In the genomic region with DNA sequence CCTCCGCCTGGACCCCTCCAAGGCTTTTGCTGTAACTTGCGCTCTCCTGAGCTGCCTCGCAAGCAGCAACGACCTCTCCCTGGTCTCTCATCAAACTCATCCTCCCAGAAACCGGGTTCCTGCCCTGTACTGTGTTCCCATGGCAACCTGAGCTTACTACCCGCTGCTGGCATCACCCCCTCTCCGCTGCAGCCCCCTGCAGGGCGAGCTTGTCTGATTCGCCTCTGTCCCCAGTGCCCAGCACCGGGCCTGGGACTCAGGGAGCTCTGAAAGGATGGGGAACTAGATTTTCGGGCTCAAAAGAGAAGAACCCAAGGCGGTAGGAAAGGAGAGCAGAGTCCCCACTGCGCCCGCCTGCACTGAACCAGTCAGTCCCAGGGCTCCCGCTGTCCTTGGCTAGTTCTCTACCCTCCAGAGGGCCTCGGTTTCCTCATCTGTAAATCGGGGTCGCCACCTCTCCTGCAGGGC, we compare ENCODE assay signal across 1 cellular context.
TF ChIP-seq lines count a peak whose summit lies in the region.

No MANE protein-coding gene starts in this region.

TF ChIP-seq in GM23338, 12 proteins besides CTCF, POLR2A, EP300 and RAD21 (continued from another document):
- TF ChIP-seq, protein P1, sequence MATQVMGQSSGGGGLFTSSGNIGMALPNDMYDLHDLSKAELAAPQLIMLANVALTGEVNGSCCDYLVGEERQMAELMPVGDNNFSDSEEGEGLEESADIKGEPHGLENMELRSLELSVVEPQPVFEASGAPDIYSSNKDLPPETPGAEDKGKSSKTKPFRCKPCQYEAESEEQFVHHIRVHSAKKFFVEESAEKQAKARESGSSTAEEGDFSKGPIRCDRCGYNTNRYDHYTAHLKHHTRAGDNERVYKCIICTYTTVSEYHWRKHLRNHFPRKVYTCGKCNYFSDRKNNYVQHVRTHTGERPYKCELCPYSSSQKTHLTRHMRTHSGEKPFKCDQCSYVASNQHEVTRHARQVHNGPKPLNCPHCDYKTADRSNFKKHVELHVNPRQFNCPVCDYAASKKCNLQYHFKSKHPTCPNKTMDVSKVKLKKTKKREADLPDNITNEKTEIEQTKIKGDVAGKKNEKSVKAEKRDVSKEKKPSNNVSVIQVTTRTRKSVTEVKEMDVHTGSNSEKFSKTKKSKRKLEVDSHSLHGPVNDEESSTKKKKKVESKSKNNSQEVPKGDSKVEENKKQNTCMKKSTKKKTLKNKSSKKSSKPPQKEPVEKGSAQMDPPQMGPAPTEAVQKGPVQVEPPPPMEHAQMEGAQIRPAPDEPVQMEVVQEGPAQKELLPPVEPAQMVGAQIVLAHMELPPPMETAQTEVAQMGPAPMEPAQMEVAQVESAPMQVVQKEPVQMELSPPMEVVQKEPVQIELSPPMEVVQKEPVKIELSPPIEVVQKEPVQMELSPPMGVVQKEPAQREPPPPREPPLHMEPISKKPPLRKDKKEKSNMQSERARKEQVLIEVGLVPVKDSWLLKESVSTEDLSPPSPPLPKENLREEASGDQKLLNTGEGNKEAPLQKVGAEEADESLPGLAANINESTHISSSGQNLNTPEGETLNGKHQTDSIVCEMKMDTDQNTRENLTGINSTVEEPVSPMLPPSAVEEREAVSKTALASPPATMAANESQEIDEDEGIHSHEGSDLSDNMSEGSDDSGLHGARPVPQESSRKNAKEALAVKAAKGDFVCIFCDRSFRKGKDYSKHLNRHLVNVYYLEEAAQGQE (IDR thresholded peaks at IDR 0.05; ENCODE audit: unreplicated experiment): no peak
- TF ChIP-seq ETS1 (IDR thresholded peaks at IDR 0.05): no peak
- TF ChIP-seq ZNF114 (CRISPR knock-in tag; IDR thresholded peaks at IDR 0.05): no peak
- no peak for TF ChIP-seq POLR2AphosphoS5 (IDR thresholded peaks at IDR 0.05; ENCODE audit: low read depth)
- TF ChIP-seq CREB1 (CRISPR knock-in tag; IDR thresholded peaks at IDR 0.05; ENCODE audit: low read depth): no peak
